Comparison of ENCODE assay signal across 12 cellular contexts in the genomic region with DNA sequence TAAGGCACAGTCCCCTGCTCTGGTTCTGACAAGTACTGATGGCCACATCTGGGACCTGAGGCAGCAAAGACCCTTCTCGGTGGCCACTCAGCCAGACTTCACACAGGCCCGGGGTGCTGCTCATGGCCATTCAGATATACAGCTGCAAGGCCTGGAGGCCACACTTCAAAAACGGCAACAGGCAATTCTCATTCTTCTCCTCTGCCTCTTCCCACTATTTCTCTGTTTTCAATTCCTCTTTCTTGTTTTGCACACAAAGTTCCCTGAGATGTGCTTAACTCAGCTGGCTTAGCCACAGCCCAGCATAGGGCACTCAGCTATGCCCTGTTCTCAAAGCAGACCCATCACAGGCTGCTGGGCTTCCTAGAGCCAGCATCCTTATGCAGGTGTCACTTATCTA. TPM values are rescaled to one million over a fixed set of nuclear protein-coding genes. Genes with fewer than 3 reads are reported as not detected.
DNase-seq lines count a peak whose midpoint lies in the region; ATAC-seq and TF ChIP-seq lines count a peak whose summit lies in the region.
"Had no signal": no experiment of that assay in that cellular context is flagged by ENCODE, and none has a peak within 500 bp of the region (broad histone marks: within the 10 kb centered on the region; RNA-seq: fewer than 3 reads in every experiment).

No MANE protein-coding gene starts in this region.

- peak; percentile 44 for ATAC-seq in GM21360 (IDR thresholded peaks at IDR 0.05; ENCODE audit: unreplicated experiment)
- ATAC-seq in HG03103 (IDR thresholded peaks at IDR 0.05; ENCODE audit: low read depth, unreplicated experiment) = peak; percentile 36
- no peak for ATAC-seq in aorta (ENCODE audit: low FRiP score)

- H4K20me1 ChIP-seq in BLaER1 = peaks cover 1% of the 10 kb centered on the region

- peaks cover 65% of the 10 kb centered on the region for H3K36me3 Mint-ChIP-seq in dendritic cell treated with granulocyte-macrophage colony-stimulating factor and Interleukin-4, amounts not matched to agents 40 ng/mL and 50 ng/mL, for 4 days (ENCODE audit: low read depth)

- no peaks in the 10 kb centered on the region for H3K27me3 Mint-ChIP-seq in dendritic cell treated with granulocyte-macrophage colony-stimulating factor and Interleukin-4, amounts not matched to agents 40 ng/mL and 50 ng/mL, for 4 days
- H3K27me3 Mint-ChIP-seq: activated naive CD4-positive, alpha-beta T cell treated with anti-CD3 and anti-CD28 coated beads, Interleukin-2, amount 10 ng/mL, durations not matched to agents 7 days and 5 days had no signal

- no peak overlapping the region for H3K9ac ChIP-seq in BLaER1

- DNase-seq in coronary artery (ENCODE audit: low spot score) (no peak), aorta (no peak), SW480 (ENCODE audit: low spot score) (no peak)
- DNase-seq in activated effector memory CD4-positive, alpha-beta T cell treated with anti-CD3 and anti-CD28 coated beads, Interleukin-2, amount 50 U/mL, for 16 hours = no peak
- DNase-seq: activated CD4-positive, CD25-positive, alpha-beta regulatory T cell; activated naive CD4-positive, alpha-beta T cell treated with anti-CD3 and anti-CD28 coated beads, Interleukin-2, amount 10 ng/mL, durations not matched to agents 7 days and 5 days; NK-92 treated with Interleukin-12 subunit alpha and Interleukin-12 subunit beta, amount 100 ng/mL, for 24 hours had no signal

- H3K27ac Mint-ChIP-seq in dendritic cell treated with granulocyte-macrophage colony-stimulating factor and Interleukin-4, amounts not matched to agents 40 ng/mL and 50 ng/mL, for 4 days = peak overlapping the region; percentile 87
- H3K27ac Mint-ChIP-seq: activated naive CD4-positive, alpha-beta T cell treated with anti-CD3 and anti-CD28 coated beads, Interleukin-2, amount 10 ng/mL, durations not matched to agents 7 days and 5 days had no signal

- H3K9me3 ChIP-seq in BLaER1 (no peaks in the 10 kb centered on the region; the same call in 1 of the 2 replicates), aorta (ENCODE audit: control insufficient read depth, low read length) (no peaks in the 10 kb centered on the region)

- peaks cover 84% of the 10 kb centered on the region for H3K4me1 Mint-ChIP-seq in dendritic cell treated with granulocyte-macrophage colony-stimulating factor and Interleukin-4, amounts not matched to agents 40 ng/mL and 50 ng/mL, for 4 days (ENCODE audit: low read depth)

- H3K27ac ChIP-seq in BLaER1 = 0 out of 2 replicates have a peak overlapping the region, but pooled peaks have one; percentile 43
- peak overlapping the region in 1 of 2 donors; percentile 59 for H3K27ac ChIP-seq in coronary artery
- H3K27ac ChIP-seq in aorta (ENCODE audit: low read depth in 1 of 2, low read length in 2 of 2) = no peak overlapping the region

- peak overlapping the region; percentile 21 for H3K4me3 Mint-ChIP-seq in dendritic cell treated with granulocyte-macrophage colony-stimulating factor and Interleukin-4, amounts not matched to agents 40 ng/mL and 50 ng/mL, for 4 days
- H3K4me3 Mint-ChIP-seq: activated naive CD4-positive, alpha-beta T cell treated with anti-CD3 and anti-CD28 coated beads, Interleukin-2, amount 10 ng/mL, durations not matched to agents 7 days and 5 days; neural crest cell had no signal

- peaks cover 61% of the 10 kb centered on the region for H3K4me1 ChIP-seq in BLaER1
- no peaks in the 10 kb centered on the region for H3K4me1 ChIP-seq in aorta (ENCODE audit: control insufficient read depth in 1 of 2, insufficient read depth in 2 of 2, low read length in 2 of 2)

- intact Hi-C loops in dendritic cell treated with granulocyte-macrophage colony-stimulating factor and Interleukin-4, amounts not matched to agents 40 ng/mL and 50 ng/mL, for 4 days (cut with micrococcal nuclease) = no loop called here
- intact Hi-C loops in aorta (cut with DNase I) = no loop called here

- peak overlapping the region; percentile 44 for H3K4me2 ChIP-seq in BLaER1

- 88 to 96% methylated on average over 3 of the region's 3 CpGs for WGBS in aorta, 2 donors

- no peaks in the 10 kb centered on the region for H3K27me3 ChIP-seq in BLaER1
- H3K27me3 ChIP-seq in aorta (ENCODE audit: control insufficient read depth in 1 of 2, insufficient read depth in 2 of 2, low read length in 1 of 2) = no peaks in the 10 kb centered on the region

- no peak overlapping the region for H3K4me3 ChIP-seq in BLaER1
- no peak overlapping the region for H3K4me3 ChIP-seq in coronary artery
- H3K4me3 ChIP-seq in aorta (ENCODE audit: low read length in 2 of 2) = no peak overlapping the region

- no peak for TF ChIP-seq CTCF in coronary artery (IDR thresholded peaks at IDR 0.05)

- H3K36me3 ChIP-seq in BLaER1 (peaks cover 20% of the 10 kb centered on the region), aorta (ENCODE audit: control insufficient read depth in 1 of 2, insufficient read depth in 2 of 2, low read length in 1 of 2) (peaks cover 0 to 2% of the 10 kb centered on the region in 2 donors)

- H3K9me3 Mint-ChIP-seq in dendritic cell treated with granulocyte-macrophage colony-stimulating factor and Interleukin-4, amounts not matched to agents 40 ng/mL and 50 ng/mL, for 4 days = no peaks in the 10 kb centered on the region
- H3K9me3 Mint-ChIP-seq: activated naive CD4-positive, alpha-beta T cell treated with anti-CD3 and anti-CD28 coated beads, Interleukin-2, amount 10 ng/mL, durations not matched to agents 7 days and 5 days; neural crest cell had no signal

RNA-seq across cellular contexts. Expression of gene PTPN18, which starts 29.9 kb away (rescaled TPM):
- total RNA-seq in aorta = 10 to 100 TPM; 37.3 to 71.0 TPM
- polyA plus RNA-seq in aorta = 10 to 100 TPM; 41.8 to 44.2 TPM

RNA-seq across cellular contexts. Expression of gene IMP4, which starts 43.0 kb away (rescaled TPM):
- 10 to 100 TPM; 44.3 to 47.0 TPM for total RNA-seq in aorta
- 10 to 100 TPM; 42.4 to 77.2 TPM for polyA plus RNA-seq in aorta
